21 cellular contexts compared by ENCODE assay signal in genomic region chr10:133141144-133141962, GRCh38. TPM values are rescaled to one million over a fixed set of nuclear protein-coding genes. Genes with fewer than 3 reads are reported as not detected.
DNase-seq lines count a peak whose midpoint lies in the region; ATAC-seq and TF ChIP-seq lines count a peak whose summit lies in the region.
"Had no signal": no experiment of that assay in that cellular context is flagged by ENCODE, and none has a peak within 500 bp of the region (broad histone marks: within the 10 kb centered on the region; RNA-seq: fewer than 3 reads in every experiment).

No MANE protein-coding gene starts in this region.

- H3K9ac ChIP-seq in BLaER1: 0 out of 2 replicates have a peak overlapping the region, but pooled peaks have one; percentile 0
- H3K9ac ChIP-seq in BLaER1 treated with 17β-estradiol and CSF1 and Interleukin-3, amounts not matched to agents 10 nM and 100 nM: peak overlapping the region in 7 of 11 experiments; percentile 18 to 58 (median 50); a peak in 10 of 22 replicates
- no peak overlapping the region for H3K9ac ChIP-seq in neuronal stem cell (ENCODE audit: low read depth, low read length, poor library complexity)

- H3K27me3 ChIP-seq in BLaER1 (no peaks in the 10 kb centered on the region), neuronal stem cell (ENCODE audit: control insufficient read depth in 3 of 3, insufficient read depth in 3 of 3, low read depth in 1 of 3, low read length in 3 of 3) (peaks cover 0 to 15% (median 0%) of the 10 kb centered on the region in 3 experiments)
- H3K27me3 ChIP-seq in BLaER1 treated with 17β-estradiol and CSF1 and Interleukin-3, amounts not matched to agents 10 nM and 100 nM: peaks cover 0 to 32% (median 0%) of the 10 kb centered on the region in 11 experiments; a peak in 6 of 22 replicates
- H3K27me3 ChIP-seq: ovary had no signal

- H3K4me1 ChIP-seq in BLaER1 (peaks cover 73% of the 10 kb centered on the region), neuronal stem cell (ENCODE audit: control insufficient read depth in 2 of 2, insufficient read depth in 1 of 2, low read depth in 1 of 2, low read length in 2 of 2) (peaks cover 8 to 24% of the 10 kb centered on the region in 2 donors)
- peaks cover 42 to 75% (median 65%) of the 10 kb centered on the region in 10 experiments for H3K4me1 ChIP-seq in BLaER1 treated with 17β-estradiol and CSF1 and Interleukin-3, amounts not matched to agents 10 nM and 100 nM

- H3K36me3 Mint-ChIP-seq in glutamatergic neuron (ENCODE audit: unreplicated experiment): no peaks in the 10 kb centered on the region
- no peaks in the 10 kb centered on the region for H3K36me3 Mint-ChIP-seq in T-helper 2 cell treated with Interferon-gamma antibody and Interleukin-4, amounts not matched to agents 5 μg/mL and 100 μg/mL, for 36 hours (ENCODE audit: low read depth)
- H3K36me3 Mint-ChIP-seq: activated naive CD8-positive, alpha-beta T cell treated with anti-CD3 and anti-CD28 coated beads, Interleukin-2, amount 10 ng/mL, durations not matched to agents 7 days and 5 days; memory B cell; naive B cell had no signal

- H3K27ac Mint-ChIP-seq in glutamatergic neuron (ENCODE audit: unreplicated experiment): no peak overlapping the region
- no peak overlapping the region for H3K27ac Mint-ChIP-seq in T-helper 2 cell treated with Interferon-gamma antibody and Interleukin-4, amounts not matched to agents 5 μg/mL and 100 μg/mL, for 36 hours
- H3K27ac Mint-ChIP-seq: activated naive CD8-positive, alpha-beta T cell treated with anti-CD3 and anti-CD28 coated beads, Interleukin-2, amount 10 ng/mL, durations not matched to agents 7 days and 5 days; memory B cell; naive B cell had no signal

- peak overlapping the region; percentile 55 for H3K23ac ChIP-seq in neuronal stem cell (ENCODE audit: low read depth, low read length, poor library complexity)

- no peak overlapping the region for H3K4me3 Mint-ChIP-seq in glutamatergic neuron (ENCODE audit: unreplicated experiment)
- H3K4me3 Mint-ChIP-seq in T-helper 2 cell treated with Interferon-gamma antibody and Interleukin-4, amounts not matched to agents 5 μg/mL and 100 μg/mL, for 36 hours: no peak overlapping the region
- H3K4me3 Mint-ChIP-seq: activated naive CD8-positive, alpha-beta T cell treated with anti-CD3 and anti-CD28 coated beads, Interleukin-2, amount 10 ng/mL, durations not matched to agents 7 days and 5 days; activated T-cell treated with anti-CD3 and anti-CD28 coated beads, Interleukin-2, amount 50 U/mL, for 4 hours; memory B cell; naive B cell had no signal

- H2BK120ac ChIP-seq in neuronal stem cell (ENCODE audit: low read depth, low read length): peak overlapping the region; percentile 87

- H3K79me1 ChIP-seq in neuronal stem cell (ENCODE audit: low read depth, low read length): no peaks in the 10 kb centered on the region

- H3K4me3 ChIP-seq in BLaER1: no peak overlapping the region
- H3K4me3 ChIP-seq in BLaER1 treated with 17β-estradiol and CSF1 and Interleukin-3, amounts not matched to agents 10 nM and 100 nM: no peak overlapping the region; a peak in 2 of 20 replicates
- H3K4me3 ChIP-seq in neuronal stem cell (ENCODE audit: low read length in 2 of 2): no peak overlapping the region
- H3K4me3 ChIP-seq: ovary had no signal

- H4K20me1 ChIP-seq in BLaER1: no peaks in the 10 kb centered on the region; the same call in 1 of the 2 replicates
- H4K20me1 ChIP-seq in BLaER1 treated with 17β-estradiol and CSF1 and Interleukin-3, amounts not matched to agents 10 nM and 100 nM: peaks cover 0 to 23% (median 6%) of the 10 kb centered on the region in 11 experiments; a peak in 8 of 22 replicates

- DNase-seq in glutamatergic neuron (peak; percentile 51), neuronal stem cell (ENCODE audit: low spot score) (no peak)
- no peak for DNase-seq in T-helper 2 cell treated with Interferon-gamma antibody and Interleukin-4, amounts not matched to agents 5 μg/mL and 100 μg/mL, for 36 hours (ENCODE audit: low spot score)
- DNase-seq: activated T-cell treated with anti-CD3 and anti-CD28 coated beads, Interleukin-2, amount 50 U/mL, for 4 hours; effector CD8-positive, alpha-beta T cell; GF-D8; hypothalamus; naive B cell; NCI-H1694; NCI-H2171; NCI-H524; WERI-Rb-1 had no signal

- no peaks in the 10 kb centered on the region for H3K9me3 ChIP-seq in BLaER1
- H3K9me3 ChIP-seq in BLaER1 treated with 17β-estradiol and CSF1 and Interleukin-3, amounts not matched to agents 10 nM and 100 nM (replicated peaks in 1 of 11): no peaks in the 10 kb centered on the region
- no peaks in the 10 kb centered on the region for H3K9me3 ChIP-seq in neuronal stem cell (replicated peaks in 1 of 2; ENCODE audit: control insufficient read depth in 2 of 2, insufficient read depth in 1 of 2, low read depth in 1 of 2, low read length in 2 of 2)
- H3K9me3 ChIP-seq: ovary had no signal

- no CpG with 5 or more reads among the region's 28 CpGs for WGBS in neuronal stem cell (ENCODE audit: extremely low coverage in 2 of 2, insufficient read length in 2 of 2, insufficient replicate concordance in 1 of 2), 2 donors

- H4K91ac ChIP-seq in neuronal stem cell (ENCODE audit: low read depth, low read length, poor library complexity): no peak overlapping the region

- no peak for TF ChIP-seq CTCF in glutamatergic neuron (IDR thresholded peaks at IDR 0.05; ENCODE audit: partially characterized antibody, unreplicated experiment)

- no peaks in the 10 kb centered on the region for H3K36me3 ChIP-seq in BLaER1
- H3K36me3 ChIP-seq in BLaER1 treated with 17β-estradiol and CSF1 and Interleukin-3, amounts not matched to agents 10 nM and 100 nM: no peaks in the 10 kb centered on the region
- no peaks in the 10 kb centered on the region for H3K36me3 ChIP-seq in neuronal stem cell (replicated peaks in 1 of 2; ENCODE audit: control insufficient read depth in 2 of 2, insufficient read depth in 2 of 2, low read length in 2 of 2)
- H3K36me3 ChIP-seq: ovary, WERI-Rb-1 had no signal

- peaks cover 7% of the 10 kb centered on the region for H3K4me1 Mint-ChIP-seq in glutamatergic neuron (ENCODE audit: low read depth, unreplicated experiment)
- H3K4me1 Mint-ChIP-seq in T-helper 2 cell treated with Interferon-gamma antibody and Interleukin-4, amounts not matched to agents 5 μg/mL and 100 μg/mL, for 36 hours (ENCODE audit: low read depth): peaks cover 6% of the 10 kb centered on the region

- H3K14ac ChIP-seq in neuronal stem cell (ENCODE audit: low read length): peak overlapping the region; percentile 75

- ATAC-seq in HG03025 (IDR thresholded peaks at IDR 0.05; ENCODE audit: low FRiP score, unreplicated experiment) (no peak), HG02840 (IDR thresholded peaks at IDR 0.05; ENCODE audit: low FRiP score, unreplicated experiment) (no peak)
- ATAC-seq: activated T-cell treated with anti-CD3 and anti-CD28 coated beads, Interleukin-2, amount 50 U/mL, for 4 hours had no signal

- H2BK12ac ChIP-seq in neuronal stem cell (ENCODE audit: low read length): peak overlapping the region; percentile 99

- peak overlapping the region; percentile 43 for H4K8ac ChIP-seq in neuronal stem cell (ENCODE audit: low read depth, low read length)

- H2BK5ac ChIP-seq in neuronal stem cell (ENCODE audit: low read length): peak overlapping the region; percentile 24

- H3K4me2 ChIP-seq in BLaER1: peak overlapping the region; percentile 80
- H3K4me2 ChIP-seq in BLaER1 treated with 17β-estradiol and CSF1 and Interleukin-3, amounts not matched to agents 10 nM and 100 nM: peak overlapping the region; percentile 41 to 96 (median 89); a peak in 21 of 22 replicates
- no peak overlapping the region for H3K4me2 ChIP-seq in neuronal stem cell (ENCODE audit: insufficient read depth, low read length, poor library complexity, severe bottlenecking)

- H2BK15ac ChIP-seq in neuronal stem cell (ENCODE audit: low read length): peak overlapping the region; percentile 96

- peak overlapping the region; percentile 66 for H3K4ac ChIP-seq in neuronal stem cell (ENCODE audit: low read length)

- peaks cover 3% of the 10 kb centered on the region for H3K27me3 Mint-ChIP-seq in glutamatergic neuron (ENCODE audit: unreplicated experiment)
- H3K27me3 Mint-ChIP-seq in T-helper 2 cell treated with Interferon-gamma antibody and Interleukin-4, amounts not matched to agents 5 μg/mL and 100 μg/mL, for 36 hours (ENCODE audit: low read depth): peaks cover 7% of the 10 kb centered on the region

- peak overlapping the region; percentile 61 for H3K18ac ChIP-seq in neuronal stem cell (ENCODE audit: low read length)

- H3K27ac ChIP-seq in BLaER1: peak overlapping the region; percentile 31; the same call in 1 of the 2 replicates
- H3K27ac ChIP-seq in BLaER1 treated with 17β-estradiol and CSF1 and Interleukin-3, amounts not matched to agents 10 nM and 100 nM: peak overlapping the region in 3 of 11 experiments; percentile 22 to 30 (median 25); a peak in 4 of 22 replicates
- no peak overlapping the region for H3K27ac ChIP-seq in neuronal stem cell (replicated peaks; ENCODE audit: low read length)
- H3K27ac ChIP-seq: ovary, RWPE1, WERI-Rb-1 had no signal

- H3K9me3 Mint-ChIP-seq in glutamatergic neuron (ENCODE audit: unreplicated experiment): peaks cover 1% of the 10 kb centered on the region
- H3K9me3 Mint-ChIP-seq in T-helper 2 cell treated with Interferon-gamma antibody and Interleukin-4, amounts not matched to agents 5 μg/mL and 100 μg/mL, for 36 hours: no peaks in the 10 kb centered on the region
- H3K9me3 Mint-ChIP-seq: activated naive CD8-positive, alpha-beta T cell treated with anti-CD3 and anti-CD28 coated beads, Interleukin-2, amount 10 ng/mL, durations not matched to agents 7 days and 5 days; activated T-cell treated with anti-CD3 and anti-CD28 coated beads, Interleukin-2, amount 50 U/mL, for 4 hours; memory B cell; naive B cell had no signal

- peak overlapping the region; percentile 43 for H2AFZ ChIP-seq in neuronal stem cell (ENCODE audit: low read length)

- peak overlapping the region; percentile 98 for H2AK5ac ChIP-seq in neuronal stem cell (ENCODE audit: low read depth, low read length)

RNA-seq across cellular contexts. Expression of gene KNDC1, which starts 18.7 kb away (rescaled TPM):
- total RNA-seq in glutamatergic neuron (ENCODE audit: unreplicated experiment): 7.4 TPM
- polyA plus RNA-seq in neuronal stem cell (2013, experiment 1 of 2): 6.4 TPM
- polyA plus RNA-seq in neuronal stem cell (2013, experiment 2 of 2): 6.1 TPM
- total RNA-seq: HT1080 had no signal

RNA-seq across cellular contexts. Expression of gene ADGRA1, which starts 53.6 kb away (rescaled TPM):
- 9.1 TPM for total RNA-seq in glutamatergic neuron (ENCODE audit: unreplicated experiment)
- polyA plus RNA-seq in neuronal stem cell (2013, experiment 1 of 2): 0.08 TPM
- 0.07 TPM for polyA plus RNA-seq in neuronal stem cell (2013, experiment 2 of 2)
- total RNA-seq: activated naive CD8-positive, alpha-beta T cell treated with anti-CD3 and anti-CD28 coated beads, Interleukin-2, amount 10 ng/mL, durations not matched to agents 7 days and 5 days; activated T-cell treated with anti-CD3 and anti-CD28 coated beads, Interleukin-2, amount 50 U/mL, for 4 hours; HT1080 had no signal
- polyA plus RNA-seq: ovary had no signal
